Comparison of ENCODE assay signal across 17 cellular contexts in the genomic region with DNA sequence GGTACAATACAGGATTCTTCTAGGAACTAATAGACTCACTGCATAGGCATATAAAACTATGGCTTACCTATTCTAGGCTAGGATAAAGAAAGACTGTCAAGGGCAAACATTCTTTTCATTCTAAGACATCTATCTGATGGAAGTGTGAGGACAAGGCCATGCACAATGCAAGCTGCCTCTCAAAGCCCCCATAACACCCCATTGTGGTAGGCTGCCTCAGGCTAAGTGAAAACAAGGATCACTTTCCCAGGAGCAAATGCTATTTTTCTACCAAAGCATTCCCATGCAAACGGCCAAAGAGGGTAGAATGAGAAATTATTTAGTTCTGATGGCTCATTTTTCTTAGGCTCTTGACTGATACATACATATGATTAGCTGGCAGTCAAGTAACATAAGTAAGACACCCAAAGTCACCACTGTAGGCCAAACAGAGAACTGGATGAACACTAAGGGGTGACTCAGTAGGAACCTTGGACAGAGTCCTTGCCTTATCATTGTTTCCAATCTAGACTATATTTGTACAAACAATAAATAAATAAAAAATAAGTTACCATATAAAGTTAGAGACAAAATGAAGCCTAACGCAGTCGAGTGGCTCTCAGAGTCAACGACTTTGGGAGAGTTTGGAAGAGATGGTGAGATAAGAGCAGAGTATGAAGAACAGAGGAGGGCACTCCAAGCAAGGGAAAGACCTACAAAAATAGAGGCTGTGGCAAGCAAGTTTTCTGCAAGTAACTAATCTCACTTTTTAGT.
A peak's percentile ranks its signal among the peaks of the same experiment; 100 is the strongest.
DNase-seq lines count a peak whose midpoint lies in the region; ATAC-seq, FAIRE-seq and TF ChIP-seq lines count a peak whose summit lies in the region.
"Had no signal": no experiment of that assay in that cellular context is flagged by ENCODE, and none has a peak within 500 bp of the region (broad histone marks: within the 10 kb centered on the region; RNA-seq: fewer than 3 reads in every experiment).

No MANE protein-coding gene starts in this region.

- peaks cover 0 to 6% of the 10 kb centered on the region in 2 experiments; a peak in 3 of 4 replicates for H3K79me1 ChIP-seq in IMR-90 (ENCODE audit: low read depth in 1 of 2, low read length in 2 of 2)

- peak; percentile 53 for ATAC-seq in IMR-90 (ENCODE audit: low read depth)
- no peak for ATAC-seq in K562
- ATAC-seq in right lobe of liver, result peak in 3 of 4 donors; percentile 53 to 68 (median 59)
- ATAC-seq in GM18861 (IDR thresholded peaks at IDR 0.05; ENCODE audit: unreplicated experiment), result no peak
- no peak for ATAC-seq in GM21381 (IDR thresholded peaks at IDR 0.05; ENCODE audit: unreplicated experiment)
- no peak for ATAC-seq in body of pancreas

- POLR2A ChIA-PET in IMR-90 (lab: Charles Lee; ENCODE audit: unreplicated experiment) (interaction anchor here (0.6 kb wide), 1 partner anchor 315 kb away, joined by 5 read pairs; a partner anchor contains a TSS), K562 (lab: Yijun Ruan, JAX) (no interaction called here)

- H2AFZ ChIP-seq in IMR-90 (replicated peaks; ENCODE audit: low read length, poor library complexity), result no peak overlapping the region
- H2AFZ ChIP-seq in K562 (ENCODE audit: low read depth, low read length), result no peak overlapping the region

- intact Hi-C loops in IMR-90 (cut with micrococcal nuclease), result loop anchor here (2.0 to 5.0 kb wide), 2 partner anchors 87 to 314 kb away; a partner anchor contains a TSS
- intact Hi-C loops in K562 (cut with micrococcal nuclease), result loop anchor here (2.0 to 5.0 kb wide), 3 partner anchors 87 to 332 kb away; no protein-coding TSS in a partner anchor
- intact Hi-C loops in right lobe of liver (cut with DNase I), result no loop called here
- intact Hi-C loops in body of pancreas (cut with DNase I), result no loop called here

- no peak overlapping the region for H2AK9ac ChIP-seq in IMR-90 (replicated peaks; ENCODE audit: low read depth, low read length, poor library complexity)

- BruUV-seq in IMR-90 (replicated peaks; lab: Mats Ljungman, UMichigan) (no TSS peak), K562 (replicated peaks; lab: Mats Ljungman, UMichigan) (no TSS peak)

- H2AK5ac ChIP-seq in IMR-90 (ENCODE audit: low read depth, low read length), result no peak overlapping the region

- dilution Hi-C loops in IMR-90 (cut with HindIII; ENCODE audit: low sequenced_read_pairs, unreplicated experiment), result no loop called here

- no peak for TF ChIP-seq POLR2A in IMR-90 (IDR thresholded peaks at IDR 0.05; ENCODE audit: low read depth, low read length)
- no peak for TF ChIP-seq POLR2A in K562 (conservative IDR thresholded peaks at IDR 0.05)
- TF ChIP-seq POLR2A in right lobe of liver (IDR thresholded peaks at IDR 0.05), result no peak
- TF ChIP-seq POLR2A in body of pancreas (IDR thresholded peaks at IDR 0.05), result no peak

- no peak for FAIRE-seq in D721Med (lab: Jason Lieb, UNC)
- no peak for FAIRE-seq in K562 (lab: Jason Lieb, UNC)
- FAIRE-seq: TTC549 had no signal

- H3K4me2 ChIP-seq in IMR-90 (ENCODE audit: low read depth, low read length) (no peak overlapping the region), K562 (ENCODE audit: insufficient read depth, low read length) (no peak overlapping the region)
- H3K4me2 ChIP-seq: BLaER1 treated with 17β-estradiol and CSF1 and Interleukin-3, amounts not matched to agents 10 nM and 100 nM had no signal

- H4K20me1 ChIP-seq in IMR-90 (ENCODE audit: insufficient read depth, low read length) (no peaks in the 10 kb centered on the region), K562 (replicated peaks; ENCODE audit: control insufficient read depth, insufficient read depth, low read length) (no peaks in the 10 kb centered on the region)
- H4K20me1 ChIP-seq: BLaER1 treated with 17β-estradiol and CSF1 and Interleukin-3, amounts not matched to agents 10 nM and 100 nM had no signal

- in situ Hi-C loops in IMR-90 (cut with MboI; ENCODE audit: low sequenced_read_pairs), result loop anchor here (25.0 kb wide), 1 partner anchor 747 kb away; no protein-coding TSS in a partner anchor
- in situ Hi-C loops in K562 (cut with MboI), result no loop called here

- no CpG with 5 or more reads among the region's 4 CpGs for WGBS in IMR-90 (ENCODE audit: extremely low coverage in 2 of 2, insufficient read length in 1 of 2), 2 experiments
- WGBS in K562 (ENCODE audit: insufficient coverage, low coverage, missing lambda C conversion rate), result 13% methylated on average over 4 of the region's 4 CpGs
- WGBS in right lobe of liver (ENCODE audit: insufficient coverage, low coverage, low lambda C conversion rate, missing lambda C conversion rate), result 46% methylated on average over 4 of the region's 4 CpGs
- WGBS in body of pancreas, 2 donors, result 58 to 61% methylated on average over 4 of the region's 4 CpGs

- H3K23ac ChIP-seq in IMR-90 (ENCODE audit: low read depth, low read length), result no peak overlapping the region; the same call in 1 of the 2 replicates

- DNase-seq in D721Med (ENCODE audit: insufficient read length, low spot score) (no peak), IMR-90 (peak; percentile 37), K562 (ENCODE audit: extremely low read depth in 1 of 4, low spot score in 3 of 4) (no peak), right lobe of liver (no peak), OCI-M1 (lab: John Stamatoyannopoulos, UW) (no peak), body of pancreas (no peak)
- DNase-seq: activated CD8-positive, alpha-beta memory T cell treated with anti-CD3 and anti-CD28 coated beads, Interleukin-2, amount 50 U/mL, for 4 hours; activated naive CD8-positive, alpha-beta T cell treated with anti-CD3 and anti-CD28 coated beads for 36 hours; hypothalamus; NCI-H1048; NCI-H446 treated with DMSO at 0.1 percent for 48 hours had no signal

- peak overlapping the region; percentile 36; the same call in 1 of the 2 replicates for H3K18ac ChIP-seq in IMR-90 (ENCODE audit: low read depth, low read length)

- H2BK120ac ChIP-seq in IMR-90 (ENCODE audit: low read depth, low read length), result no peak overlapping the region

- H3K9me1 ChIP-seq in IMR-90 (ENCODE audit: insufficient read depth, low read length) (no peaks in the 10 kb centered on the region), K562 (ENCODE audit: control insufficient read depth, insufficient read depth, low read length) (no peaks in the 10 kb centered on the region)

- H2BK15ac ChIP-seq in IMR-90 (ENCODE audit: low read depth, low read length), result no peak overlapping the region

- H4K91ac ChIP-seq in IMR-90 (ENCODE audit: insufficient read depth, low read depth, low read length), result no peak overlapping the region

- H3K9ac ChIP-seq in IMR-90 (ENCODE audit: low read depth, low read length) (no peak overlapping the region), K562 (ENCODE audit: insufficient read depth in 1 of 2, low read depth in 2 of 2, low read length in 2 of 2) (no peak overlapping the region)
- H3K9ac ChIP-seq: BLaER1 treated with 17β-estradiol and CSF1 and Interleukin-3, amounts not matched to agents 10 nM and 100 nM had no signal

- H3K14ac ChIP-seq in IMR-90 (replicated peaks; ENCODE audit: low read depth, low read length), result peak overlapping the region; percentile 59; the same call in 1 of the 2 replicates

- H2BK20ac ChIP-seq in IMR-90 (ENCODE audit: low read depth, low read length), result no peak overlapping the region

- H3K36me3 ChIP-seq in IMR-90 (ENCODE audit: control insufficient read depth, insufficient read depth, low read length) (no peaks in the 10 kb centered on the region), K562 (ENCODE audit: control insufficient read depth, insufficient read depth, low read length) (no peaks in the 10 kb centered on the region), right lobe of liver (peaks cover 0 to 11% (median 0%) of the 10 kb centered on the region in 4 donors), body of pancreas (replicated peaks in 1 of 2; ENCODE audit: insufficient read depth in 1 of 2, low read depth in 2 of 2) (no peaks in the 10 kb centered on the region)

- no peak overlapping the region for H3K4ac ChIP-seq in IMR-90 (ENCODE audit: low read depth, low read length)

- no peaks in the 10 kb centered on the region for H3K79me2 ChIP-seq in K562 (ENCODE audit: control insufficient read depth, insufficient read depth, low read length)

- H3K9me3 ChIP-seq in IMR-90 (ENCODE audit: control insufficient read depth, insufficient read depth, low read length), result no peaks in the 10 kb centered on the region
- H3K9me3 ChIP-seq in K562 (replicated peaks; ENCODE audit: control insufficient read depth, insufficient read depth, low read depth, low read length), result no peaks in the 10 kb centered on the region
- no peaks in the 10 kb centered on the region for H3K9me3 ChIP-seq in right lobe of liver
- H3K9me3 ChIP-seq in body of pancreas, result no peaks in the 10 kb centered on the region

- H3K56ac ChIP-seq in IMR-90 (ENCODE audit: extremely low read depth, insufficient read depth, low read length), result no peak overlapping the region

- H4K8ac ChIP-seq in IMR-90 (ENCODE audit: low read depth in 2 of 2, low read length in 2 of 2), result no peak overlapping the region

- H2BK5ac ChIP-seq in IMR-90 (ENCODE audit: low read depth, low read length, poor library complexity, severe bottlenecking), result peak overlapping the region; percentile 54

- TF ChIP-seq RAD21 in IMR-90 (IDR thresholded peaks at IDR 0.05; ENCODE audit: low read length) (peak; percentile 53), K562 (CRISPR knock-in tag; conservative IDR thresholded peaks at IDR 0.05 in 1 of 2, IDR thresholded peaks at IDR 0.05 in 1 of 2) (peak; percentile 43 to 61)

- H3K4me3 ChIP-seq in IMR-90 (ENCODE audit: insufficient read depth, low read depth, low read length), result no peak overlapping the region
- no peak overlapping the region for H3K4me3 ChIP-seq in K562
- no peak overlapping the region for H3K4me3 ChIP-seq in right lobe of liver
- H3K4me3 ChIP-seq in body of pancreas, result no peak overlapping the region
- H3K4me3 ChIP-seq: BLaER1 treated with 17β-estradiol and CSF1 and Interleukin-3, amounts not matched to agents 10 nM and 100 nM had no signal

- no peaks in the 10 kb centered on the region for H3K27me3 ChIP-seq in IMR-90 (ENCODE audit: control insufficient read depth, insufficient read depth, low read length)
- H3K27me3 ChIP-seq in K562 (ENCODE audit: control insufficient read depth in 2 of 2, insufficient read depth in 2 of 2, low read length in 2 of 2), result no peaks in the 10 kb centered on the region
- H3K27me3 ChIP-seq in right lobe of liver, result no peaks in the 10 kb centered on the region
- H3K27me3 ChIP-seq in body of pancreas, result no peaks in the 10 kb centered on the region
- H3K27me3 ChIP-seq: BLaER1 treated with 17β-estradiol and CSF1 and Interleukin-3, amounts not matched to agents 10 nM and 100 nM had no signal

- H4K5ac ChIP-seq in IMR-90 (ENCODE audit: low read depth, low read length), result no peak overlapping the region

- TF ChIP-seq EP300 in K562 (IDR thresholded peaks at IDR 0.05; ENCODE audit: low read length), result no peak

- CTCF ChIA-PET in IMR-90 (lab: Yijun Ruan, JAX) (interaction anchor here (0.7 kb wide), 1 partner anchor 90 kb away, joined by 3 read pairs; no protein-coding TSS in a partner anchor), K562 (lab: Yijun Ruan, JAX; ENCODE audit: low intra/inter-chr PET ratio) (interaction anchor here (0.5 to 0.7 kb wide), 2 partner anchors 190 to 332 kb away, joined by 3 read pairs; no protein-coding TSS in a partner anchor)

- H3K27ac ChIP-seq in IMR-90 (ENCODE audit: insufficient read depth, low read length), result no peak overlapping the region
- H3K27ac ChIP-seq in K562 (ENCODE audit: extremely low read depth, low read depth, low read length), result no peak overlapping the region
- no peak overlapping the region for H3K27ac ChIP-seq in right lobe of liver
- no peak overlapping the region for H3K27ac ChIP-seq in body of pancreas
- H3K27ac ChIP-seq: BLaER1 treated with 17β-estradiol and CSF1 and Interleukin-3, amounts not matched to agents 10 nM and 100 nM; HL-60; RWPE1 had no signal

- H3K4me1 ChIP-seq in IMR-90 (ENCODE audit: control insufficient read depth, insufficient read depth, low read length), result peaks cover 2% of the 10 kb centered on the region
- no peaks in the 10 kb centered on the region for H3K4me1 ChIP-seq in K562 (replicated peaks in 1 of 2; ENCODE audit: control insufficient read depth in 2 of 2, insufficient read depth in 2 of 2, low read length in 2 of 2)
- no peaks in the 10 kb centered on the region for H3K4me1 ChIP-seq in right lobe of liver
- H3K4me1 ChIP-seq in body of pancreas, result no peaks in the 10 kb centered on the region

- TF ChIP-seq CTCF in D721Med (IDR thresholded peaks at IDR 0.05; ENCODE audit: insufficient read depth, missing control alignments), result peak; percentile 8
- TF ChIP-seq CTCF in IMR-90 (conservative IDR thresholded peaks at IDR 0.05; ENCODE audit: low read depth, low read length), result peak; percentile 41
- TF ChIP-seq CTCF in K562 (IDR thresholded peaks at IDR 0.05 in 2 of 3, conservative IDR thresholded peaks at IDR 0.05 in 1 of 3; ENCODE audit: insufficient read depth in 2 of 3, low read depth in 1 of 3, low read length in 3 of 3), result peak in 1 of 3 experiments; percentile 17; a peak in 1 of 6 replicates
- TF ChIP-seq CTCF in right lobe of liver (IDR thresholded peaks at IDR 0.05), result peak in 3 of 4 donors; percentile 27 to 37 (median 27)
- TF ChIP-seq CTCF in body of pancreas (IDR thresholded peaks at IDR 0.05), result peak in 1 of 7 experiments; percentile 15

Comparison
In these comparisons a context has a peak if more than half of its experiments do, and no peak if none do; other contexts are left out.
1. ATAC-seq: peak in IMR-90 (single experiment) and right lobe of liver (3 of 4); none in K562 (single experiment), GM18861 (single experiment), GM21381 (single experiment) and body of pancreas (single experiment).
2. intact Hi-C loops: an anchor here in IMR-90 (2.0 to 5.0 kb wide) and K562 (2.0 to 5.0 kb wide); none called in right lobe of liver and body of pancreas.